ENCODE assay signal across 1 cellular context in the genomic region with DNA sequence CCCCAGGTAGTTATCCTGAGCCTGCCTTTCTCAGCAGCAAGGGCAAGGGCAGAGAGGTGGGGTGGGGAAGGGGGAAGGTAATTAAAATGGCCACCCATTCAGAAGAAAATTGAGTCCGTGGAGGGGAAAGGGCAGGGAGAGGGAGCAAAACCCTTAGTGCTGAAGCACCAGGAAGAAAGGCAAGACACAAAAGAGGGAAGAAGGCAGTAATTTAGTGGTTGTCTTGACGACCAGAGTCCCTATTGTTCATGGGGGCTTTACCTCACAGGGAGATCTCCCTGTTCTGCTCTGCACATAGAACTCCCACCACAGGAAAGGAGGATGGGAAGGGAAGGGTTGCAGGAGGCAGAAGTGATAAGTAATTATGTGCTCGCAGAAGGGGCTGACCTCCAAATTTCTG.
TF ChIP-seq lines count a peak whose summit lies in the region.

No MANE protein-coding gene starts in this region.

TF ChIP-seq in endothelial cell of umbilical vein, 7 proteins besides CTCF, POLR2A, EP300 and RAD21:
- TF ChIP-seq MYC (IDR thresholded peaks at IDR 0.05; ENCODE audit: low read depth, low read length): no peak
- TF ChIP-seq GATA2 (IDR thresholded peaks at IDR 0.05; ENCODE audit: insufficient read depth, insufficient read length, low read depth, low read length): no peak
- no peak for TF ChIP-seq POLR2AphosphoS5 (IDR thresholded peaks at IDR 0.05; ENCODE audit: insufficient read depth, low read depth, low read length)
- TF ChIP-seq, protein P1, sequence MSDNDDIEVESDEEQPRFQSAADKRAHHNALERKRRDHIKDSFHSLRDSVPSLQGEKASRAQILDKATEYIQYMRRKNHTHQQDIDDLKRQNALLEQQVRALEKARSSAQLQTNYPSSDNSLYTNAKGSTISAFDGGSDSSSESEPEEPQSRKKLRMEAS (IDR thresholded peaks at IDR 0.05; ENCODE audit: insufficient read depth, insufficient read length): no peak
- no peak for TF ChIP-seq JUN (IDR thresholded peaks at IDR 0.05; ENCODE audit: borderline replicate concordance, insufficient read depth, insufficient read length, low read depth)
- no peak for TF ChIP-seq EZH2 (IDR thresholded peaks at IDR 0.05; ENCODE audit: borderline replicate concordance, low read depth, low read length, severe bottlenecking)
- no peak for TF ChIP-seq FOS (IDR thresholded peaks at IDR 0.05; ENCODE audit: borderline replicate concordance, insufficient read depth, low read length)
TF ChIP-seq in endothelial cell of umbilical vein: peak in this region for 0.
